8 cellular contexts compared by ENCODE assay signal in the genomic region with DNA sequence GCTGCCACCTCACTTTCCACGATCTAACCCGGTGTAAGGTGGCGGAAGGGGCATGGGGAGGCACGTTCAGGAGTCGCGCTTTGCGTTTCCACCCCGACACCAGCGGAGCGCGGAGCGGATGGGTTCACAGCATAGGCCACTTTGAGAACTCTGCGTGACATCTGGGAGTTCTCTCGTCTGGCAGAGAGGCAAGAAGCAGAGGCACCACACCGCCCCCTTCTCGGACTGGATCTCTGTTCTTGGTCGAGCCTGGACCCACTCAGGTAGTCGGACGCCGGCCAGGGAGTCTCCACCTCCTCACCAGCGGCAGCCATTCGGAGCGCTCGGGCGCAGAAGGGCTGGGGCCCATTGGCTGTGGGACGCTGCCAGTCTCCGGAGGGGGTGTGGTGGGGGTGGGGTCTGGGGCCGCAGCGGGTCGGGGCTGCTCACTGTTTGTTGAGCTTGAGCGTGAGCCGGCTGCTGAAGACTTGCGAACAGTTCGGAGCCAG. TPM values are rescaled to one million over a fixed set of nuclear protein-coding genes. Genes with fewer than 3 reads are reported as not detected.
DNase-seq lines count a peak whose midpoint lies in the region; ATAC-seq and TF ChIP-seq lines count a peak whose summit lies in the region.

A gene (plus strand): TSS at position 428 of the 488 bp plus-strand sequence.

- DNase-seq in NCI-H2081 (lab: John Stamatoyannopoulos, UW), result peak; percentile 88 to 92
- no peak for DNase-seq in NCI-H2081 treated with DMSO at 0.1 percent for 48 hours (lab: John Stamatoyannopoulos, UW)
- no peak for DNase-seq in RWPE2 (ENCODE audit: low spot score)
- peak; percentile 77 to 88 (median 83) for DNase-seq in body of pancreas
- peak; percentile 43 for DNase-seq in iPS DF 6.9 (ENCODE audit: low read depth, low spot score)
- DNase-seq in CD1c-positive myeloid dendritic cell (ENCODE audit: extremely low spot score), result no peak

- H3K9me3 ChIP-seq in RWPE2 (ENCODE audit: severe bottlenecking) (no peaks in the 10 kb centered on the region), body of pancreas (no peaks in the 10 kb centered on the region), iPS DF 6.9 (ENCODE audit: control insufficient read depth, insufficient read depth, low read length) (no peaks in the 10 kb centered on the region)

- H3K36me3 ChIP-seq in RWPE2 (ENCODE audit: low read depth), result no peaks in the 10 kb centered on the region
- H3K36me3 ChIP-seq in body of pancreas (replicated peaks in 1 of 2; ENCODE audit: insufficient read depth in 1 of 2, low read depth in 2 of 2), result no peaks in the 10 kb centered on the region
- no peaks in the 10 kb centered on the region for H3K36me3 ChIP-seq in iPS DF 6.9 (ENCODE audit: control insufficient read depth, insufficient read depth, low read length)
- H3K36me3 ChIP-seq in rectal smooth muscle tissue (ENCODE audit: control insufficient read depth, insufficient read depth, low read length), result no peaks in the 10 kb centered on the region

- TF ChIP-seq CTCF in RWPE2 (IDR thresholded peaks at IDR 0.05; ENCODE audit: poor library complexity, severe bottlenecking), result no peak
- no peak for TF ChIP-seq CTCF in body of pancreas (IDR thresholded peaks at IDR 0.05)

- intact Hi-C loops in body of pancreas (cut with DNase I), result no loop called here

- 3% methylated on average over 22 of the region's 34 CpGs; no CpG with 5 or more reads in 1 of the 2 donors for WGBS in body of pancreas, 2 donors
- no CpG with 5 or more reads among the region's 34 CpGs for WGBS in iPS DF 6.9 (ENCODE audit: insufficient coverage, insufficient read length)

- TF ChIP-seq POLR2A in body of pancreas (IDR thresholded peaks at IDR 0.05), result peak in 2 of 3 donors; percentile 13 to 35

- H3K27me3 ChIP-seq in RWPE2 (ENCODE audit: insufficient read depth, poor library complexity, severe bottlenecking) (peaks cover 19% of the 10 kb centered on the region), body of pancreas (no peaks in the 10 kb centered on the region), iPS DF 6.9 (ENCODE audit: control insufficient read depth, insufficient read depth, low read length) (peaks cover 11% of the 10 kb centered on the region; the same call in 1 of the 2 replicates), rectal smooth muscle tissue (ENCODE audit: control insufficient read depth, insufficient read depth, low read length) (peaks cover 3% of the 10 kb centered on the region)

- peak; percentile 94 for ATAC-seq in HG03139 (IDR thresholded peaks at IDR 0.05; ENCODE audit: unreplicated experiment)
- ATAC-seq in RWPE2 (ENCODE audit: low read depth), result peak; percentile 56
- peak; percentile 99 for ATAC-seq in body of pancreas

- no peak within 1 kb of the TSS for H3K27ac ChIP-seq in RWPE2 (ENCODE audit: poor library complexity, severe bottlenecking)
- no peak within 1 kb of the TSS for H3K27ac ChIP-seq in body of pancreas
- H3K27ac ChIP-seq in iPS DF 6.9 (ENCODE audit: low read length), result no peak within 1 kb of the TSS
- H3K27ac ChIP-seq in rectal smooth muscle tissue (ENCODE audit: low read depth, low read length), result no peak within 1 kb of the TSS

- no peak within 1 kb of the TSS for H3K9ac ChIP-seq in rectal smooth muscle tissue (ENCODE audit: low read length)

- H3K4me1 ChIP-seq in RWPE2 (ENCODE audit: insufficient read depth, poor library complexity, severe bottlenecking), result no peaks in the 10 kb centered on the region
- peaks cover 9% of the 10 kb centered on the region for H3K4me1 ChIP-seq in body of pancreas
- H3K4me1 ChIP-seq in iPS DF 6.9 (ENCODE audit: control insufficient read depth, insufficient read depth, low read length), result no peaks in the 10 kb centered on the region; the same call in 1 of the 2 replicates
- H3K4me1 ChIP-seq in rectal smooth muscle tissue (ENCODE audit: control insufficient read depth, insufficient read depth, low read length), result no peaks in the 10 kb centered on the region

- H3K4me3 ChIP-seq in RWPE2 (ENCODE audit: severe bottlenecking), result no peak within 1 kb of the TSS
- H3K4me3 ChIP-seq in body of pancreas, result peak within 1 kb of the TSS; percentile 8 to 12
- peak within 1 kb of the TSS; percentile 63; the same call in 1 of the 2 replicates for H3K4me3 ChIP-seq in iPS DF 6.9 (ENCODE audit: low read length)
- H3K4me3 ChIP-seq in rectal smooth muscle tissue (ENCODE audit: low read length), result peak within 1 kb of the TSS; percentile 55

RNA-seq across cellular contexts. Expression of the gene that starts here (rescaled TPM):
- total RNA-seq in body of pancreas, result under 1 TPM in 1 of 2 donors, not detected in 1; 0.26 TPM

Comparison
In these comparisons a context has a peak if more than half of its experiments do, and no peak if none do; other contexts are left out.
1. DNase-seq: peak in NCI-H2081 (2 of 2) and iPS DF 6.9 (single experiment); none in NCI-H2081 treated with DMSO at 0.1 percent for 48 hours (single experiment), RWPE2 (single experiment) and CD1c-positive myeloid dendritic cell (single experiment).
2. Peak in DNase-seq, ATAC-seq and H3K4me3 ChIP-seq in body of pancreas; RNA of the gene not detected or under 1 TPM.
3. Peak in every context shown above with its lines, with median percentiles within 50 percentile points of each other: ATAC-seq.